Comparison of ENCODE assay signal across 8 cellular contexts in the genomic region with DNA sequence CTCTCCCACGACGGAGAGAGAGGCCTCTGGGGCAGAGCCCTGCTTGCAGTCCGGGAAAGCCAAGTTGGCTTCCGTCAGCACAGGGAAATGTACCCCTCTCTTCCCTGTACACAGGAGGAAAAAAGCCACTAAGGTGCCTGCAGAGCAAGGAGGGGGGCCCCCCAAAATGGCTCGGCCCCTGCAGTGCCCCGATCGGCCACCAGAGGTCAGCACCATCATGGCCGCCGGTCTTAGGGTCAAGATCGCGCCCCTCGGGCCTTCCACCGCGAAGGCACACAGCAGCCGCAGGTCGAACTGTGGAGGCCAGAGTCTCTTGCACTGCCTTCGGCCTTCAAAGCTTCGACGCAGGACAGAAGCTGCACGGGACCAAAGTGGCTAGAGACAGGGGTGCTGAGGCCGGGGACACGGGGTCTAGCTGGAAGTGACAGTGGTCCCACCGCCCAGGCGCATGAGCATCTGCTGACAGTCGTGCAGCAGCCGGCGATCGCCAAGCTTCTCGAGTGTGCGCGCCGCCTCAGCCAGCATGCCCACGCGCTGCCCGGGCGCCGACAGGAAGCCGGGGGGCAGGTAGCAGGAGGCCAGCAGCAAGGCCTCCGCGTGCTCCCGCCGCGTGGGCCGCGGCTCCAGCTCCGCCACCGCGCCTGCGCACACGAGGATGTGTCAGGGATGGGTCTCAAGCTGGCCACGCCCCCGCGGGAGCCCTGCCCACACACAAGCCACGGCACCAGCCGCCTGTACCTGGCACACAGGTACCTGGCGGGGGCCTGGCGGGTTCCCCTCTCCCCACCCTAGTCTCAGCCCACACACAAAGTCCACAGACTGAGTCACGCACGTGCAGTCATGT. TPM values are rescaled to one million over a fixed set of nuclear protein-coding genes. Genes with fewer than 3 reads are reported as not detected.
A peak's percentile ranks its signal among the peaks of the same experiment; 100 is the strongest.
DNase-seq lines count a peak whose midpoint lies in the region; ATAC-seq, FAIRE-seq and TF ChIP-seq lines count a peak whose summit lies in the region.

No MANE protein-coding gene starts in this region.

- TF ChIP-seq POLR2A in A549 (IDR thresholded peaks at IDR 0.05; ENCODE audit: low read length) (no peak), uterus (IDR thresholded peaks at IDR 0.05) (no peak)

- H3K9me3 ChIP-seq in A549, result no peaks in the 10 kb centered on the region
- H3K9me3 ChIP-seq in uterus, result no peaks in the 10 kb centered on the region

- H3K4me3 ChIP-seq in A549 (0 out of 3 replicates have a peak overlapping the region, but pooled peaks have one; percentile 17), uterus (no peak overlapping the region)

- intact Hi-C loops in uterus (cut with DNase I; ENCODE audit: low total_unique reads), result loop anchor here (2.0 kb wide), 1 partner anchor 48 kb away; no protein-coding TSS in a partner anchor

- H3K27me3 ChIP-seq in uterus, result no peaks in the 10 kb centered on the region

- H3K27ac ChIP-seq in A549 (peak overlapping the region; percentile 62 to 78), uterus (peak overlapping the region; percentile 48 to 78)

- 59% methylated on average over 57 of the region's 59 CpGs for WGBS in A549 (ENCODE audit: missing lambda C conversion rate)

- H3K4me2 ChIP-seq in A549, result peak overlapping the region; percentile 68

- CTCF ChIA-PET in A549 (lab: Yijun Ruan, JAX), result interaction anchor here (0.6 to 30.5 kb wide), 61 partner anchors 10 to 1883 kb away, joined by 3 to 859 read pairs (median 5); a partner anchor contains a TSS

- no peak for FAIRE-seq in A549 (lab: Jason Lieb, UNC)

- TF ChIP-seq CTCF in A549 (IDR thresholded peaks at IDR 0.05) (peak; percentile 97), GM13977 (IDR thresholded peaks at IDR 0.05; ENCODE audit: extremely low read depth, insufficient read depth, missing control alignments) (peak; percentile 99), uterus (IDR thresholded peaks at IDR 0.05) (peak; percentile 99 to 100 (median 100))

- in situ Hi-C loops in GM13977 (cut with MboI; ENCODE audit: low pct_unique_long_range_greater_than_20kb, low sequenced_read_pairs, unreplicated experiment), result no loop called here

- POLR2A ChIA-PET in A549 (lab: Yijun Ruan, JAX), result interaction anchor here (1.4 to 5.2 kb wide), 3 partner anchors 24 to 107 kb away, joined by 5 to 38 read pairs (median 7); a partner anchor contains a TSS

- ATAC-seq in A549 (peak; percentile 1 to 46; a peak in 3 of 6 replicates), GM21381 (IDR thresholded peaks at IDR 0.05; ENCODE audit: unreplicated experiment) (no peak)

- peak; percentile 82 to 89 for DNase-seq in A549 (ENCODE audit: low read depth in 1 of 2, low spot score in 1 of 2)
- peak; percentile 95 for DNase-seq in GM13977 (ENCODE audit: low spot score)
- peak; percentile 10 for DNase-seq in SHP77 treated with DMSO at 0.1 percent for 48 hours (lab: John Stamatoyannopoulos, UW)
- peak; percentile 49 to 72 (median 61) for DNase-seq in activated naive CD4-positive, alpha-beta T cell (lab: John Stamatoyannopoulos, UW)
- peak; percentile 69 for DNase-seq in globus pallidus (ENCODE audit: low spot score)
- peak; percentile 50 for DNase-seq in pons (ENCODE audit: low spot score)
- DNase-seq in uterus, result peak; percentile 78 to 88

- peak; percentile 90 to 94 for TF ChIP-seq RAD21 in A549 (conservative IDR thresholded peaks at IDR 0.05 in 1 of 2, IDR thresholded peaks at IDR 0.05 in 1 of 2)

- no peak for TF ChIP-seq EP300 in A549 (IDR thresholded peaks at IDR 0.05)

- H3K4me1 ChIP-seq in A549 (peaks cover 63% of the 10 kb centered on the region), uterus (peaks cover 6 to 21% of the 10 kb centered on the region in 2 donors)

- no peaks in the 10 kb centered on the region for H3K36me3 ChIP-seq in uterus

TF ChIP-seq in A549, 52 proteins besides CTCF, POLR2A, EP300 and RAD21:
- TF ChIP-seq CHD2 (IDR thresholded peaks at IDR 0.05; ENCODE audit: low read length, partially characterized antibody), result no peak
- TF ChIP-seq, protein P1, sequence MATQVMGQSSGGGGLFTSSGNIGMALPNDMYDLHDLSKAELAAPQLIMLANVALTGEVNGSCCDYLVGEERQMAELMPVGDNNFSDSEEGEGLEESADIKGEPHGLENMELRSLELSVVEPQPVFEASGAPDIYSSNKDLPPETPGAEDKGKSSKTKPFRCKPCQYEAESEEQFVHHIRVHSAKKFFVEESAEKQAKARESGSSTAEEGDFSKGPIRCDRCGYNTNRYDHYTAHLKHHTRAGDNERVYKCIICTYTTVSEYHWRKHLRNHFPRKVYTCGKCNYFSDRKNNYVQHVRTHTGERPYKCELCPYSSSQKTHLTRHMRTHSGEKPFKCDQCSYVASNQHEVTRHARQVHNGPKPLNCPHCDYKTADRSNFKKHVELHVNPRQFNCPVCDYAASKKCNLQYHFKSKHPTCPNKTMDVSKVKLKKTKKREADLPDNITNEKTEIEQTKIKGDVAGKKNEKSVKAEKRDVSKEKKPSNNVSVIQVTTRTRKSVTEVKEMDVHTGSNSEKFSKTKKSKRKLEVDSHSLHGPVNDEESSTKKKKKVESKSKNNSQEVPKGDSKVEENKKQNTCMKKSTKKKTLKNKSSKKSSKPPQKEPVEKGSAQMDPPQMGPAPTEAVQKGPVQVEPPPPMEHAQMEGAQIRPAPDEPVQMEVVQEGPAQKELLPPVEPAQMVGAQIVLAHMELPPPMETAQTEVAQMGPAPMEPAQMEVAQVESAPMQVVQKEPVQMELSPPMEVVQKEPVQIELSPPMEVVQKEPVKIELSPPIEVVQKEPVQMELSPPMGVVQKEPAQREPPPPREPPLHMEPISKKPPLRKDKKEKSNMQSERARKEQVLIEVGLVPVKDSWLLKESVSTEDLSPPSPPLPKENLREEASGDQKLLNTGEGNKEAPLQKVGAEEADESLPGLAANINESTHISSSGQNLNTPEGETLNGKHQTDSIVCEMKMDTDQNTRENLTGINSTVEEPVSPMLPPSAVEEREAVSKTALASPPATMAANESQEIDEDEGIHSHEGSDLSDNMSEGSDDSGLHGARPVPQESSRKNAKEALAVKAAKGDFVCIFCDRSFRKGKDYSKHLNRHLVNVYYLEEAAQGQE (IDR thresholded peaks at IDR 0.05), result no peak
- no peak for TF ChIP-seq EHMT2 (IDR thresholded peaks at IDR 0.05; ENCODE audit: low read depth)
- no peak for TF ChIP-seq HOXB13 (CRISPR knock-in tag; IDR thresholded peaks at IDR 0.05; ENCODE audit: low read depth)
- TF ChIP-seq HOXB5 (CRISPR knock-in tag; IDR thresholded peaks at IDR 0.05), result 0 out of 2 replicates have a peak, but pooled peaks have one; percentile 13
- no peak for TF ChIP-seq NPAS2 (CRISPR knock-in tag; IDR thresholded peaks at IDR 0.05; ENCODE audit: borderline replicate concordance)
- TF ChIP-seq ZFP36 (IDR thresholded peaks at IDR 0.05; ENCODE audit: borderline replicate concordance, partially characterized antibody), result no peak
- TF ChIP-seq JUN (IDR thresholded peaks at IDR 0.05), result 0 out of 5 replicates have a peak, but pooled peaks of 1 of the 2 experiments have one; percentile 21
- TF ChIP-seq SMC3 (IDR thresholded peaks at IDR 0.05), result peak; percentile 96
- TF ChIP-seq, protein P2, sequence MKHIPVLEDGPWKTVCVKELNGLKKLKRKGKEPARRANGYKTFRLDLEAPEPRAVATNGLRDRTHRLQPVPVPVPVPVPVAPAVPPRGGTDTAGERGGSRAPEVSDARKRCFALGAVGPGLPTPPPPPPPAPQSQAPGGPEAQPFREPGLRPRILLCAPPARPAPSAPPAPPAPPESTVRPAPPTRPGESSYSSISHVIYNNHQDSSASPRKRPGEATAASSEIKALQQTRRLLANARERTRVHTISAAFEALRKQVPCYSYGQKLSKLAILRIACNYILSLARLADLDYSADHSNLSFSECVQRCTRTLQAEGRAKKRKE (CRISPR knock-in tag; IDR thresholded peaks at IDR 0.05; ENCODE audit: low read depth), result no peak
- no peak for TF ChIP-seq ESRRA (IDR thresholded peaks at IDR 0.05; ENCODE audit: borderline replicate concordance, low read length)
- no peak for TF ChIP-seq FOSL2 (IDR thresholded peaks at IDR 0.05)
- 0 out of 2 replicates have a peak, but pooled peaks have one; percentile 29 for TF ChIP-seq FOSL2 (CRISPR knock-in tag; IDR thresholded peaks at IDR 0.05)
- TF ChIP-seq TP53 (CRISPR knock-in tag; IDR thresholded peaks at IDR 0.05), result peak; percentile 80; the same call in 1 of the 2 replicates
- TF ChIP-seq POLR2AphosphoS2 (conservative IDR thresholded peaks at IDR 0.05; ENCODE audit: low read length), result 0 out of 2 replicates have a peak, but pooled peaks have one; percentile 75
- TF ChIP-seq, protein P3, sequence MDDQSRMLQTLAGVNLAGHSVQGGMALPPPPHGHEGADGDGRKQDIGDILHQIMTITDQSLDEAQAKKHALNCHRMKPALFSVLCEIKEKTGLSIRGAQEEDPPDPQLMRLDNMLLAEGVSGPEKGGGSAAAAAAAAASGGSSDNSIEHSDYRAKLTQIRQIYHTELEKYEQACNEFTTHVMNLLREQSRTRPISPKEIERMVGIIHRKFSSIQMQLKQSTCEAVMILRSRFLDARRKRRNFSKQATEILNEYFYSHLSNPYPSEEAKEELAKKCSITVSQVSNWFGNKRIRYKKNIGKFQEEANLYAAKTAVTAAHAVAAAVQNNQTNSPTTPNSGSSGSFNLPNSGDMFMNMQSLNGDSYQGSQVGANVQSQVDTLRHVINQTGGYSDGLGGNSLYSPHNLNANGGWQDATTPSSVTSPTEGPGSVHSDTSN (IDR thresholded peaks at IDR 0.05), result 0 out of 2 replicates have a peak, but pooled peaks have one; percentile 39
- TF ChIP-seq, protein P4, sequence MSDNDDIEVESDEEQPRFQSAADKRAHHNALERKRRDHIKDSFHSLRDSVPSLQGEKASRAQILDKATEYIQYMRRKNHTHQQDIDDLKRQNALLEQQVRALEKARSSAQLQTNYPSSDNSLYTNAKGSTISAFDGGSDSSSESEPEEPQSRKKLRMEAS (IDR thresholded peaks at IDR 0.05), result peak; percentile 52
TF ChIP-seq in A549: peak in this region for 8.

RNA-seq across cellular contexts. Expression of a gene that starts 24.4 kb away (rescaled TPM):
- polyA plus RNA-seq in A549 (2011; rRNA removed) (47.4 and 54.6 TPM in 2 replicates), A549 (2017; fragmentation: RNase III; extraction: RNeasy Plus Mini Kit Qiagen cat#74134 plus additional on column Dnase treatment) (90.3 to 175 TPM (median 159 TPM) in 3 replicates)
- polyA plus RNA-seq in A549 (2012; cell fraction: cytosol; rRNA removed), result 52.7 and 75.7 TPM in 2 replicates
- 415 and 599 TPM in 2 replicates for polyA plus RNA-seq in A549 (2012; cell fraction: nucleus; rRNA removed)
- 75.5 and 133 TPM in 2 replicates for polyA minus RNA-seq in A549 (2011; rRNA and poly(A)+ RNA removed)
- 10 to 100 TPM; 24.8 to 94.6 (median 31.5) TPM for total RNA-seq in uterus

Comparison
In these comparisons a context has a peak if more than half of its experiments do, and no peak if none do; other contexts are left out.
1. DNase-seq: peak in every context shown above with its lines; median percentile 95 in GM13977; 86 in A549; 83 in uterus; 69 in globus pallidus; 61 in activated naive CD4-positive, alpha-beta T cell; 50 in pons; 10 in SHP77 treated with DMSO at 0.1 percent for 48 hours.